In the genomic region with DNA sequence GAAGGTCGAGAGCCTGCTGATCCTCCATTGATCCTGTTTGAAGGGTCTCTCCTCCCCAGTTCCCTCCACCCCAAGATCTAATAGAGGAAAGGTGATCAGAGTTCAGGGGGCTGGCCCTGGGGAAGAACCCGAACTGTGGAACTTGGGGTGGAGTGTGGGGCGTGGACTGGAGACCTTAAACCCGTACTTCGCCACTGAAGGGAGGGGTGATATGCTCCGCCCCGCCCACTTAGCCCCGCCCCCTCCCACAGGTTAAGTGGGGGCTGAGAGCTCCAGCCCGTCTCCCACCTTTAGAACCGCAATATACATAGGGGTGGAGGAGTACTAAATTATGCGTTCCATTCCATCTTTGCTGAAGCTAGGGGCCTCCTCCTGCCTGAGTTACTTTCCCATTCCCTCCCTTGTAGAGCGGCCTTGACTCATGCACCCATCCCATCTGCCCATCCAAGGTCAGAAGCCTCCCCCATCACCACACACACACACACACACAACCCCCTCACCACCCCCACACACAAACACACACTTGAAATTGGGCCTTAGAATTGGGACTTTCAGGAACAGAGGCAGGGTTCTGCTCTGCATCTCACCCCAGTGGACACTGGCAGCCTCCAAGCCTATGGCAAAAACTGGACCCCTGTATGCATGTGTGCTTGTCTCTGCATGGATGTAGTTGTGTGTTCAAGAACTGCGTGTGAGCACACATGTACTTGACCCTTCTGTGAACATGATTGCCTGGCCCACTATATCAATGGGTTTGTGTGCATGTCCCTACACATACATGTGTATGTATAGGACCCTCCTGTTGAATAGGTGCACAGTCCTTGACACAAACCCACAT, we compare ENCODE assay signal across 1 cellular context.
TF ChIP-seq lines count a peak whose summit lies in the region.

No MANE protein-coding gene starts in this region.

TF ChIP-seq in HepG2, 621 proteins besides CTCF, POLR2A, EP300 and RAD21 (continues in another document):
- TF ChIP-seq, protein P1, sequence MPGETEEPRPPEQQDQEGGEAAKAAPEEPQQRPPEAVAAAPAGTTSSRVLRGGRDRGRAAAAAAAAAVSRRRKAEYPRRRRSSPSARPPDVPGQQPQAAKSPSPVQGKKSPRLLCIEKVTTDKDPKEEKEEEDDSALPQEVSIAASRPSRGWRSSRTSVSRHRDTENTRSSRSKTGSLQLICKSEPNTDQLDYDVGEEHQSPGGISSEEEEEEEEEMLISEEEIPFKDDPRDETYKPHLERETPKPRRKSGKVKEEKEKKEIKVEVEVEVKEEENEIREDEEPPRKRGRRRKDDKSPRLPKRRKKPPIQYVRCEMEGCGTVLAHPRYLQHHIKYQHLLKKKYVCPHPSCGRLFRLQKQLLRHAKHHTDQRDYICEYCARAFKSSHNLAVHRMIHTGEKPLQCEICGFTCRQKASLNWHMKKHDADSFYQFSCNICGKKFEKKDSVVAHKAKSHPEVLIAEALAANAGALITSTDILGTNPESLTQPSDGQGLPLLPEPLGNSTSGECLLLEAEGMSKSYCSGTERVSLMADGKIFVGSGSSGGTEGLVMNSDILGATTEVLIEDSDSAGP (CRISPR knock-in tag; IDR thresholded peaks at IDR 0.05; ENCODE audit: borderline replicate concordance), result no peak
- TF ChIP-seq RBM39 (IDR thresholded peaks at IDR 0.05; ENCODE audit: low read depth, low read length, poor library complexity, severe bottlenecking) (no peak), ZNF567 (CRISPR knock-in tag; IDR thresholded peaks at IDR 0.05; ENCODE audit: borderline replicate concordance) (no peak), HMG20B (CRISPR knock-in tag; conservative IDR thresholded peaks at IDR 0.05) (no peak), KLF12 (CRISPR knock-in tag; IDR thresholded peaks at IDR 0.05; ENCODE audit: borderline replicate concordance) (no peak), ZNF737 (CRISPR knock-in tag; IDR thresholded peaks at IDR 0.05; ENCODE audit: borderline replicate concordance) (no peak), ZNF121 (CRISPR knock-in tag; IDR thresholded peaks at IDR 0.05) (no peak), MAF1 (CRISPR knock-in tag; IDR thresholded peaks at IDR 0.05; ENCODE audit: borderline replicate concordance) (no peak), ZC3H13 (CRISPR knock-in tag; IDR thresholded peaks at IDR 0.05) (no peak), ZNF564 (CRISPR knock-in tag; IDR thresholded peaks at IDR 0.05) (no peak; the same call in 1 of the 2 replicates), ZNF354B (CRISPR knock-in tag; IDR thresholded peaks at IDR 0.05) (no peak), ZNF468 (CRISPR knock-in tag; IDR thresholded peaks at IDR 0.05) (no peak), ZNF367 (CRISPR knock-in tag; IDR thresholded peaks at IDR 0.05; ENCODE audit: borderline replicate concordance) (no peak), FOXJ3 (CRISPR knock-in tag; IDR thresholded peaks at IDR 0.05; ENCODE audit: borderline replicate concordance) (no peak), NFYB (CRISPR knock-in tag; IDR thresholded peaks at IDR 0.05) (no peak), NFE2 (CRISPR knock-in tag; IDR thresholded peaks at IDR 0.05) (no peak), ZNF607 (CRISPR knock-in tag; IDR thresholded peaks at IDR 0.05; ENCODE audit: borderline replicate concordance) (no peak), ELF3 (CRISPR knock-in tag; IDR thresholded peaks at IDR 0.05) (no peak; the same call in 1 of the 2 replicates), ZNF501 (CRISPR knock-in tag; IDR thresholded peaks at IDR 0.05) (no peak; the same call in 1 of the 2 replicates), PAWR (CRISPR knock-in tag; IDR thresholded peaks at IDR 0.05; ENCODE audit: borderline replicate concordance) (0 out of 2 replicates have a peak, but pooled peaks have one; percentile 3), ZNF557 (CRISPR knock-in tag; IDR thresholded peaks at IDR 0.05) (no peak), HNRNPL (IDR thresholded peaks at IDR 0.05; ENCODE audit: low read depth, low read length) (no peak), ZNF816 (CRISPR knock-in tag; IDR thresholded peaks at IDR 0.05; ENCODE audit: borderline replicate concordance) (no peak), SALL1 (CRISPR knock-in tag; IDR thresholded peaks at IDR 0.05) (peak; percentile 61), ZNF713 (CRISPR knock-in tag; IDR thresholded peaks at IDR 0.05) (no peak)
- TF ChIP-seq, protein P2, sequence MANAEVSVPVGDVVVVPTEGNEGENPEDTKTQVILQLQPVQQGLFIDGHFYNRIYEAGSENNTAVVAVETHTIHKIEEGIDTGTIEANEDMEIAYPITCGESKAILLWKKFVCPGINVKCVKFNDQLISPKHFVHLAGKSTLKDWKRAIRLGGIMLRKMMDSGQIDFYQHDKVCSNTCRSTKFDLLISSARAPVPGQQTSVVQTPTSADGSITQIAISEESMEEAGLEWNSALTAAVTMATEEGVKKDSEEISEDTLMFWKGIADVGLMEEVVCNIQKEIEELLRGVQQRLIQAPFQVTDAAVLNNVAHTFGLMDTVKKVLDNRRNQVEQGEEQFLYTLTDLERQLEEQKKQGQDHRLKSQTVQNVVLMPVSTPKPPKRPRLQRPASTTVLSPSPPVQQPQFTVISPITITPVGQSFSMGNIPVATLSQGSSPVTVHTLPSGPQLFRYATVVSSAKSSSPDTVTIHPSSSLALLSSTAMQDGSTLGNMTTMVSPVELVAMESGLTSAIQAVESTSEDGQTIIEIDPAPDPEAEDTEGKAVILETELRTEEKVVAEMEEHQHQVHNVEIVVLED (CRISPR knock-in tag; IDR thresholded peaks at IDR 0.05; ENCODE audit: borderline replicate concordance), result no peak
- TF ChIP-seq, protein P3, sequence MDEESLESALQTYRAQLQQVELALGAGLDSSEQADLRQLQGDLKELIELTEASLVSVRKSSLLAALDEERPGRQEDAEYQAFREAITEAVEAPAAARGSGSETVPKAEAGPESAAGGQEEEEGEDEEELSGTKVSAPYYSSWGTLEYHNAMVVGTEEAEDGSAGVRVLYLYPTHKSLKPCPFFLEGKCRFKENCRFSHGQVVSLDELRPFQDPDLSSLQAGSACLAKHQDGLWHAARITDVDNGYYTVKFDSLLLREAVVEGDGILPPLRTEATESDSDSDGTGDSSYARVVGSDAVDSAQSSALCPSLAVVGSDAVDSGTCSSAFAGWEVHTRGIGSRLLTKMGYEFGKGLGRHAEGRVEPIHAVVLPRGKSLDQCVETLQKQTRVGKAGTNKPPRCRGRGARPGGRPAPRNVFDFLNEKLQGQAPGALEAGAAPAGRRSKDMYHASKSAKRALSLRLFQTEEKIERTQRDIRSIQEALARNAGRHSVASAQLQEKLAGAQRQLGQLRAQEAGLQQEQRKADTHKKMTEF (CRISPR knock-in tag; IDR thresholded peaks at IDR 0.05), result no peak
- TF ChIP-seq, protein P4, sequence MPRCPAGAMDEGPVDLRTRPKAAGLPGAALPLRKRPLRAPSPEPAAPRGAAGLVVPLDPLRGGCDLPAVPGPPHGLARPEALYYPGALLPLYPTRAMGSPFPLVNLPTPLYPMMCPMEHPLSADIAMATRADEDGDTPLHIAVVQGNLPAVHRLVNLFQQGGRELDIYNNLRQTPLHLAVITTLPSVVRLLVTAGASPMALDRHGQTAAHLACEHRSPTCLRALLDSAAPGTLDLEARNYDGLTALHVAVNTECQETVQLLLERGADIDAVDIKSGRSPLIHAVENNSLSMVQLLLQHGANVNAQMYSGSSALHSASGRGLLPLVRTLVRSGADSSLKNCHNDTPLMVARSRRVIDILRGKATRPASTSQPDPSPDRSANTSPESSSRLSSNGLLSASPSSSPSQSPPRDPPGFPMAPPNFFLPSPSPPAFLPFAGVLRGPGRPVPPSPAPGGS (CRISPR knock-in tag; IDR thresholded peaks at IDR 0.05), result no peak
- TF ChIP-seq, protein P5, sequence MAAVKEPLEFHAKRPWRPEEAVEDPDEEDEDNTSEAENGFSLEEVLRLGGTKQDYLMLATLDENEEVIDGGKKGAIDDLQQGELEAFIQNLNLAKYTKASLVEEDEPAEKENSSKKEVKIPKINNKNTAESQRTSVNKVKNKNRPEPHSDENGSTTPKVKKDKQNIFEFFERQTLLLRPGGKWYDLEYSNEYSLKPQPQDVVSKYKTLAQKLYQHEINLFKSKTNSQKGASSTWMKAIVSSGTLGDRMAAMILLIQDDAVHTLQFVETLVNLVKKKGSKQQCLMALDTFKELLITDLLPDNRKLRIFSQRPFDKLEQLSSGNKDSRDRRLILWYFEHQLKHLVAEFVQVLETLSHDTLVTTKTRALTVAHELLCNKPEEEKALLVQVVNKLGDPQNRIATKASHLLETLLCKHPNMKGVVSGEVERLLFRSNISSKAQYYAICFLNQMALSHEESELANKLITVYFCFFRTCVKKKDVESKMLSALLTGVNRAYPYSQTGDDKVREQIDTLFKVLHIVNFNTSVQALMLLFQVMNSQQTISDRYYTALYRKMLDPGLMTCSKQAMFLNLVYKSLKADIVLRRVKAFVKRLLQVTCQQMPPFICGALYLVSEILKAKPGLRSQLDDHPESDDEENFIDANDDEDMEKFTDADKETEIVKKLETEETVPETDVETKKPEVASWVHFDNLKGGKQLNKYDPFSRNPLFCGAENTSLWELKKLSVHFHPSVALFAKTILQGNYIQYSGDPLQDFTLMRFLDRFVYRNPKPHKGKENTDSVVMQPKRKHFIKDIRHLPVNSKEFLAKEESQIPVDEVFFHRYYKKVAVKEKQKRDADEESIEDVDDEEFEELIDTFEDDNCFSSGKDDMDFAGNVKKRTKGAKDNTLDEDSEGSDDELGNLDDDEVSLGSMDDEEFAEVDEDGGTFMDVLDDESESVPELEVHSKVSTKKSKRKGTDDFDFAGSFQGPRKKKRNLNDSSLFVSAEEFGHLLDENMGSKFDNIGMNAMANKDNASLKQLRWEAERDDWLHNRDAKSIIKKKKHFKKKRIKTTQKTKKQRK (IDR thresholded peaks at IDR 0.05; ENCODE audit: low read length), result no peak
- TF ChIP-seq, protein P6, sequence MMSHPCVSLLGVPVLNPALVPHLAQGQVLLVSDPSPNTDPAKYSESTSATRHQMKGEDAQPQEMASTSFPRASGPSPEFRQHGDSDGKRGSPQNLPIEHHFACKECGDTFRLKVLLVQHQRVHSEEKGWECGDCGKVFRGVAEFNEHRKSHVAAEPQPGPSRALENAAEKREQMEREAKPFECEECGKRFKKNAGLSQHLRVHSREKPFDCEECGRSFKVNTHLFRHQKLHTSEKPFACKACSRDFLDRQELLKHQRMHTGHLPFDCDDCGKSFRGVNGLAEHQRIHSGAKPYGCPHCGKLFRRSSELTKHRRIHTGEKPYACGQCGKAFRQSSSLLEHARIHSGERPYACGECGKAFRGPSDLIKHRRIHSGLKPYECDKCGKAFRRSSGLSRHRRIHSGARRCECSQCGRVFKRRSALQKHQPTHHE (CRISPR knock-in tag; IDR thresholded peaks at IDR 0.05; ENCODE audit: borderline replicate concordance), result no peak
- TF ChIP-seq, protein P7, sequence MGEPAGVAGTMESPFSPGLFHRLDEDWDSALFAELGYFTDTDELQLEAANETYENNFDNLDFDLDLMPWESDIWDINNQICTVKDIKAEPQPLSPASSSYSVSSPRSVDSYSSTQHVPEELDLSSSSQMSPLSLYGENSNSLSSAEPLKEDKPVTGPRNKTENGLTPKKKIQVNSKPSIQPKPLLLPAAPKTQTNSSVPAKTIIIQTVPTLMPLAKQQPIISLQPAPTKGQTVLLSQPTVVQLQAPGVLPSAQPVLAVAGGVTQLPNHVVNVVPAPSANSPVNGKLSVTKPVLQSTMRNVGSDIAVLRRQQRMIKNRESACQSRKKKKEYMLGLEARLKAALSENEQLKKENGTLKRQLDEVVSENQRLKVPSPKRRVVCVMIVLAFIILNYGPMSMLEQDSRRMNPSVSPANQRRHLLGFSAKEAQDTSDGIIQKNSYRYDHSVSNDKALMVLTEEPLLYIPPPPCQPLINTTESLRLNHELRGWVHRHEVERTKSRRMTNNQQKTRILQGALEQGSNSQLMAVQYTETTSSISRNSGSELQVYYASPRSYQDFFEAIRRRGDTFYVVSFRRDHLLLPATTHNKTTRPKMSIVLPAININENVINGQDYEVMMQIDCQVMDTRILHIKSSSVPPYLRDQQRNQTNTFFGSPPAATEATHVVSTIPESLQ (CRISPR knock-in tag; conservative IDR thresholded peaks at IDR 0.05), result no peak
- TF ChIP-seq, protein P8, sequence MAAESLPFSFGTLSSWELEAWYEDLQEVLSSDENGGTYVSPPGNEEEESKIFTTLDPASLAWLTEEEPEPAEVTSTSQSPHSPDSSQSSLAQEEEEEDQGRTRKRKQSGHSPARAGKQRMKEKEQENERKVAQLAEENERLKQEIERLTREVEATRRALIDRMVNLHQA (CRISPR knock-in tag; IDR thresholded peaks at IDR 0.05), result no peak
- TF ChIP-seq, protein P9, sequence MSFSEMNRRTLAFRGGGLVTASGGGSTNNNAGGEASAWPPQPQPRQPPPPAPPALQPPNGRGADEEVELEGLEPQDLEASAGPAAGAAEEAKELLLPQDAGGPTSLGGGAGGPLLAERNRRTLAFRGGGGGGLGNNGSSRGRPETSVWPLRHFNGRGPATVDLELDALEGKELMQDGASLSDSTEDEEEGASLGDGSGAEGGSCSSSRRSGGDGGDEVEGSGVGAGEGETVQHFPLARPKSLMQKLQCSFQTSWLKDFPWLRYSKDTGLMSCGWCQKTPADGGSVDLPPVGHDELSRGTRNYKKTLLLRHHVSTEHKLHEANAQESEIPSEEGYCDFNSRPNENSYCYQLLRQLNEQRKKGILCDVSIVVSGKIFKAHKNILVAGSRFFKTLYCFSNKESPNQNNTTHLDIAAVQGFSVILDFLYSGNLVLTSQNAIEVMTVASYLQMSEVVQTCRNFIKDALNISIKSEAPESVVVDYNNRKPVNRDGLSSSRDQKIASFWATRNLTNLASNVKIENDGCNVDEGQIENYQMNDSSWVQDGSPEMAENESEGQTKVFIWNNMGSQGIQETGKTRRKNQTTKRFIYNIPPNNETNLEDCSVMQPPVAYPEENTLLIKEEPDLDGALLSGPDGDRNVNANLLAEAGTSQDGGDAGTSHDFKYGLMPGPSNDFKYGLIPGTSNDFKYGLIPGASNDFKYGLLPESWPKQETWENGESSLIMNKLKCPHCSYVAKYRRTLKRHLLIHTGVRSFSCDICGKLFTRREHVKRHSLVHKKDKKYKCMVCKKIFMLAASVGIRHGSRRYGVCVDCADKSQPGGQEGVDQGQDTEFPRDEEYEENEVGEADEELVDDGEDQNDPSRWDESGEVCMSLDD (CRISPR knock-in tag; IDR thresholded peaks at IDR 0.05; ENCODE audit: borderline replicate concordance), result no peak
